In genomic region chr20:47354710-47355488, GRCh38 we compare ENCODE assay signal across 1 cellular context.
TF ChIP-seq lines count a peak whose summit lies in the region.

No MANE protein-coding gene starts in this region.

TF ChIP-seq in HepG2, 621 proteins besides CTCF, POLR2A, EP300 and RAD21 (continued from another document and continues in another):
- TF ChIP-seq ZNF773 (CRISPR knock-in tag; IDR thresholded peaks at IDR 0.05; ENCODE audit: borderline replicate concordance) = no peak
- no peak; the same call in 1 of the 2 replicates for TF ChIP-seq DMTF1 (CRISPR knock-in tag; IDR thresholded peaks at IDR 0.05)
- TF ChIP-seq, protein P1, sequence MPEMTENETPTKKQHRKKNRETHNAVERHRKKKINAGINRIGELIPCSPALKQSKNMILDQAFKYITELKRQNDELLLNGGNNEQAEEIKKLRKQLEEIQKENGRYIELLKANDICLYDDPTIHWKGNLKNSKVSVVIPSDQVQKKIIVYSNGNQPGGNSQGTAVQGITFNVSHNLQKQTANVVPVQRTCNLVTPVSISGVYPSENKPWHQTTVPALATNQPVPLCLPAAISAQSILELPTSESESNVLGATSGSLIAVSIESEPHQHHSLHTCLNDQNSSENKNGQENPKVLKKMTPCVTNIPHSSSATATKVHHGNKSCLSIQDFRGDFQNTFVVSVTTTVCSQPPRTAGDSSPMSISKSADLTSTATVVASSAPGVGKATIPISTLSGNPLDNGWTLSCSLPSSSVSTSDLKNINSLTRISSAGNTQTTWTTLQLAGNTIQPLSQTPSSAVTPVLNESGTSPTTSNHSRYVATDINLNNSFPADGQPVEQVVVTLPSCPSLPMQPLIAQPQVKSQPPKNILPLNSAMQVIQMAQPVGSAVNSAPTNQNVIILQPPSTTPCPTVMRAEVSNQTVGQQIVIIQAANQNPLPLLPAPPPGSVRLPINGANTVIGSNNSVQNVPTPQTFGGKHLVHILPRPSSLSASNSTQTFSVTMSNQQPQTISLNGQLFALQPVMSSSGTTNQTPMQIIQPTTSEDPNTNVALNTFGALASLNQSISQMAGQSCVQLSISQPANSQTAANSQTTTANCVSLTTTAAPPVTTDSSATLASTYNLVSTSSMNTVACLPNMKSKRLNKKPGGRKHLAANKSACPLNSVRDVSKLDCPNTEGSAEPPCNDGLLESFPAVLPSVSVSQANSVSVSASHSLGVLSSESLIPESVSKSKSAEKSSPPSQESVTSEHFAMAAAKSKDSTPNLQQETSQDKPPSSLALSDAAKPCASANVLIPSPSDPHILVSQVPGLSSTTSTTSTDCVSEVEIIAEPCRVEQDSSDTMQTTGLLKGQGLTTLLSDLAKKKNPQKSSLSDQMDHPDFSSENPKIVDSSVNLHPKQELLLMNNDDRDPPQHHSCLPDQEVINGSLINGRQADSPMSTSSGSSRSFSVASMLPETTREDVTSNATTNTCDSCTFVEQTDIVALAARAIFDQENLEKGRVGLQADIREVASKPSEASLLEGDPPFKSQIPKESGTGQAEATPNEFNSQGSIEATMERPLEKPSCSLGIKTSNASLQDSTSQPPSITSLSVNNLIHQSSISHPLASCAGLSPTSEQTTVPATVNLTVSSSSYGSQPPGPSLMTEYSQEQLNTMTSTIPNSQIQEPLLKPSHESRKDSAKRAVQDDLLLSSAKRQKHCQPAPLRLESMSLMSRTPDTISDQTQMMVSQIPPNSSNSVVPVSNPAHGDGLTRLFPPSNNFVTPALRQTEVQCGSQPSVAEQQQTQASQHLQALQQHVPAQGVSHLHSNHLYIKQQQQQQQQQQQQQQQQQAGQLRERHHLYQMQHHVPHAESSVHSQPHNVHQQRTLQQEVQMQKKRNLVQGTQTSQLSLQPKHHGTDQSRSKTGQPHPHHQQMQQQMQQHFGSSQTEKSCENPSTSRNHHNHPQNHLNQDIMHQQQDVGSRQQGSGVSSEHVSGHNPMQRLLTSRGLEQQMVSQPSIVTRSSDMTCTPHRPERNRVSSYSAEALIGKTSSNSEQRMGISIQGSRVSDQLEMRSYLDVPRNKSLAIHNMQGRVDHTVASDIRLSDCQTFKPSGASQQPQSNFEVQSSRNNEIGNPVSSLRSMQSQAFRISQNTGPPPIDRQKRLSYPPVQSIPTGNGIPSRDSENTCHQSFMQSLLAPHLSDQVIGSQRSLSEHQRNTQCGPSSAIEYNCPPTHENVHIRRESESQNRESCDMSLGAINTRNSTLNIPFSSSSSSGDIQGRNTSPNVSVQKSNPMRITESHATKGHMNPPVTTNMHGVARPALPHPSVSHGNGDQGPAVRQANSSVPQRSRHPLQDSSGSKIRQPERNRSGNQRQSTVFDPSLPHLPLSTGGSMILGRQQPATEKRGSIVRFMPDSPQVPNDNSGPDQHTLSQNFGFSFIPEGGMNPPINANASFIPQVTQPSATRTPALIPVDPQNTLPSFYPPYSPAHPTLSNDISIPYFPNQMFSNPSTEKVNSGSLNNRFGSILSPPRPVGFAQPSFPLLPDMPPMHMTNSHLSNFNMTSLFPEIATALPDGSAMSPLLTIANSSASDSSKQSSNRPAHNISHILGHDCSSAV (CRISPR knock-in tag; IDR thresholded peaks at IDR 0.05; ENCODE audit: borderline replicate concordance) = no peak
- TF ChIP-seq HHEX (CRISPR knock-in tag; IDR thresholded peaks at IDR 0.05) = no peak
- TF ChIP-seq, protein P2, sequence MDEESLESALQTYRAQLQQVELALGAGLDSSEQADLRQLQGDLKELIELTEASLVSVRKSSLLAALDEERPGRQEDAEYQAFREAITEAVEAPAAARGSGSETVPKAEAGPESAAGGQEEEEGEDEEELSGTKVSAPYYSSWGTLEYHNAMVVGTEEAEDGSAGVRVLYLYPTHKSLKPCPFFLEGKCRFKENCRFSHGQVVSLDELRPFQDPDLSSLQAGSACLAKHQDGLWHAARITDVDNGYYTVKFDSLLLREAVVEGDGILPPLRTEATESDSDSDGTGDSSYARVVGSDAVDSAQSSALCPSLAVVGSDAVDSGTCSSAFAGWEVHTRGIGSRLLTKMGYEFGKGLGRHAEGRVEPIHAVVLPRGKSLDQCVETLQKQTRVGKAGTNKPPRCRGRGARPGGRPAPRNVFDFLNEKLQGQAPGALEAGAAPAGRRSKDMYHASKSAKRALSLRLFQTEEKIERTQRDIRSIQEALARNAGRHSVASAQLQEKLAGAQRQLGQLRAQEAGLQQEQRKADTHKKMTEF (CRISPR knock-in tag; IDR thresholded peaks at IDR 0.05) = peak; percentile 60; the same call in 1 of the 2 replicates
- TF ChIP-seq NCOA1 (CRISPR knock-in tag; IDR thresholded peaks at IDR 0.05) = peak; percentile 75; the same call in 1 of the 2 replicates
- no peak for TF ChIP-seq CBX5 (CRISPR knock-in tag; IDR thresholded peaks at IDR 0.05; ENCODE audit: borderline replicate concordance)
- TF ChIP-seq GZF1 (CRISPR knock-in tag; IDR thresholded peaks at IDR 0.05) = no peak
- no peak for TF ChIP-seq PLRG1 (conservative IDR thresholded peaks at IDR 0.05)
- no peak for TF ChIP-seq ZNF784 (CRISPR knock-in tag; IDR thresholded peaks at IDR 0.05; ENCODE audit: borderline replicate concordance)
- TF ChIP-seq ZSCAN12 (CRISPR knock-in tag; IDR thresholded peaks at IDR 0.05) = no peak
- peak; percentile 68; the same call in 1 of the 2 replicates for TF ChIP-seq FOXK1 (CRISPR knock-in tag; IDR thresholded peaks at IDR 0.05; ENCODE audit: borderline replicate concordance, low read depth)
- TF ChIP-seq ZBTB42 (CRISPR knock-in tag; IDR thresholded peaks at IDR 0.05) = no peak
- peak; percentile 40; the same call in 1 of the 2 replicates for TF ChIP-seq FOXP1 (IDR thresholded peaks at IDR 0.05)
- peak; percentile 85 for TF ChIP-seq FOXP1 (CRISPR knock-in tag; IDR thresholded peaks at IDR 0.05)
- no peak for TF ChIP-seq PAX8 (CRISPR knock-in tag; IDR thresholded peaks at IDR 0.05; ENCODE audit: borderline replicate concordance)
- peak; percentile 42 for TF ChIP-seq THAP11 (CRISPR knock-in tag; IDR thresholded peaks at IDR 0.05)
- TF ChIP-seq ZFP90 (CRISPR knock-in tag; IDR thresholded peaks at IDR 0.05; ENCODE audit: borderline replicate concordance) = no peak
- TF ChIP-seq, protein P3, sequence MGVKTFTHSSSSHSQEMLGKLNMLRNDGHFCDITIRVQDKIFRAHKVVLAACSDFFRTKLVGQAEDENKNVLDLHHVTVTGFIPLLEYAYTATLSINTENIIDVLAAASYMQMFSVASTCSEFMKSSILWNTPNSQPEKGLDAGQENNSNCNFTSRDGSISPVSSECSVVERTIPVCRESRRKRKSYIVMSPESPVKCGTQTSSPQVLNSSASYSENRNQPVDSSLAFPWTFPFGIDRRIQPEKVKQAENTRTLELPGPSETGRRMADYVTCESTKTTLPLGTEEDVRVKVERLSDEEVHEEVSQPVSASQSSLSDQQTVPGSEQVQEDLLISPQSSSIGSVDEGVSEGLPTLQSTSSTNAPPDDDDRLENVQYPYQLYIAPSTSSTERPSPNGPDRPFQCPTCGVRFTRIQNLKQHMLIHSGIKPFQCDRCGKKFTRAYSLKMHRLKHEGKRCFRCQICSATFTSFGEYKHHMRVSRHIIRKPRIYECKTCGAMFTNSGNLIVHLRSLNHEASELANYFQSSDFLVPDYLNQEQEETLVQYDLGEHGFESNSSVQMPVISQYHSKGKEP (CRISPR knock-in tag; IDR thresholded peaks at IDR 0.05) = no peak
- no peak for TF ChIP-seq ZNF326 (CRISPR knock-in tag; IDR thresholded peaks at IDR 0.05; ENCODE audit: borderline replicate concordance)
- TF ChIP-seq CENPT (CRISPR knock-in tag; IDR thresholded peaks at IDR 0.05; ENCODE audit: low read depth) = no peak
- TF ChIP-seq JUND (CRISPR knock-in tag; IDR thresholded peaks at IDR 0.05) = 0 out of 2 replicates have a peak, but pooled peaks have one; percentile 15
- no peak for TF ChIP-seq ETV6 (CRISPR knock-in tag; conservative IDR thresholded peaks at IDR 0.05)
- TF ChIP-seq IKZF5 (CRISPR knock-in tag; IDR thresholded peaks at IDR 0.05) = no peak
- no peak for TF ChIP-seq REXO4 (CRISPR knock-in tag; IDR thresholded peaks at IDR 0.05; ENCODE audit: borderline replicate concordance)
- 0 out of 2 replicates have a peak, but pooled peaks have one; percentile 33 for TF ChIP-seq ZNF205 (CRISPR knock-in tag; IDR thresholded peaks at IDR 0.05)
- peak; percentile 68; the same call in 1 of the 2 replicates for TF ChIP-seq ZNF543 (CRISPR knock-in tag; IDR thresholded peaks at IDR 0.05)
- TF ChIP-seq ZNF251 (CRISPR knock-in tag; IDR thresholded peaks at IDR 0.05) = no peak
- peak; percentile 71; the same call in 1 of the 2 replicates for TF ChIP-seq ZNF232 (CRISPR knock-in tag; IDR thresholded peaks at IDR 0.05; ENCODE audit: borderline replicate concordance)
- TF ChIP-seq ZNF598 (CRISPR knock-in tag; IDR thresholded peaks at IDR 0.05; ENCODE audit: borderline replicate concordance) = no peak
- TF ChIP-seq SRSF9 (IDR thresholded peaks at IDR 0.05; ENCODE audit: borderline replicate concordance, insufficient read depth, low read depth, low read length, poor library complexity, severe bottlenecking) = no peak
- TF ChIP-seq IKZF1 (IDR thresholded peaks at IDR 0.05) = no peak
- TF ChIP-seq MAX (IDR thresholded peaks at IDR 0.05) = no peak
- no peak for TF ChIP-seq DMAP1 (CRISPR knock-in tag; IDR thresholded peaks at IDR 0.05)
- TF ChIP-seq ZBTB43 (CRISPR knock-in tag; conservative IDR thresholded peaks at IDR 0.05) = no peak
- TF ChIP-seq, protein P4, sequence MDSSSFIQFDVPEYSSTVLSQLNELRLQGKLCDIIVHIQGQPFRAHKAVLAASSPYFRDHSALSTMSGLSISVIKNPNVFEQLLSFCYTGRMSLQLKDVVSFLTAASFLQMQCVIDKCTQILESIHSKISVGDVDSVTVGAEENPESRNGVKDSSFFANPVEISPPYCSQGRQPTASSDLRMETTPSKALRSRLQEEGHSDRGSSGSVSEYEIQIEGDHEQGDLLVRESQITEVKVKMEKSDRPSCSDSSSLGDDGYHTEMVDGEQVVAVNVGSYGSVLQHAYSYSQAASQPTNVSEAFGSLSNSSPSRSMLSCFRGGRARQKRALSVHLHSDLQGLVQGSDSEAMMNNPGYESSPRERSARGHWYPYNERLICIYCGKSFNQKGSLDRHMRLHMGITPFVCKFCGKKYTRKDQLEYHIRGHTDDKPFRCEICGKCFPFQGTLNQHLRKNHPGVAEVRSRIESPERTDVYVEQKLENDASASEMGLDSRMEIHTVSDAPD (CRISPR knock-in tag; IDR thresholded peaks at IDR 0.05) = no peak
- no peak for TF ChIP-seq SRY (CRISPR knock-in tag; IDR thresholded peaks at IDR 0.05)
- no peak for TF ChIP-seq TCF7 (IDR thresholded peaks at IDR 0.05; ENCODE audit: low read depth)
- no peak for TF ChIP-seq TAF1 (CRISPR knock-in tag; IDR thresholded peaks at IDR 0.05)
- peak; percentile 79 for TF ChIP-seq FOXA3 (CRISPR knock-in tag; IDR thresholded peaks at IDR 0.05)
- no peak for TF ChIP-seq ZNF563 (CRISPR knock-in tag; IDR thresholded peaks at IDR 0.05)
- peak; percentile 47 for TF ChIP-seq MIER3 (CRISPR knock-in tag; IDR thresholded peaks at IDR 0.05; ENCODE audit: borderline replicate concordance)
- no peak for TF ChIP-seq ZNF891 (CRISPR knock-in tag; IDR thresholded peaks at IDR 0.05)
- TF ChIP-seq KDM2A (CRISPR knock-in tag; IDR thresholded peaks at IDR 0.05; ENCODE audit: borderline replicate concordance, low read depth) = no peak
